ENCODE assay signal across 16 cellular contexts in genomic region chr13:29937379-29937778, GRCh38.
DNase-seq lines count a peak whose midpoint lies in the region; TF ChIP-seq lines count a peak whose summit lies in the region.
"Had no signal": no experiment of that assay in that cellular context is flagged by ENCODE, and none has a peak within 500 bp of the region (broad histone marks: within the 10 kb centered on the region; RNA-seq: fewer than 3 reads in every experiment).

No MANE protein-coding gene starts in this region.

- 0 out of 2 replicates have a peak, but pooled peaks cover 6% of the 10 kb centered on the region for H4K20me1 ChIP-seq in BLaER1

- BruUV-seq in Caco-2 (replicated peaks; lab: Mats Ljungman, UMichigan), result no TSS peak

- H3K36me3 ChIP-seq in BLaER1, result no peaks in the 10 kb centered on the region
- H3K36me3 ChIP-seq in CD4-positive, alpha-beta memory T cell (ENCODE audit: insufficient read depth, low read length), result no peaks in the 10 kb centered on the region
- no peaks in the 10 kb centered on the region for H3K36me3 ChIP-seq in effector memory CD4-positive, alpha-beta T cell (ENCODE audit: control insufficient read depth, insufficient read depth, low read length)
- no peaks in the 10 kb centered on the region for H3K36me3 ChIP-seq in Caco-2 (ENCODE audit: control insufficient read depth, insufficient read depth, low read length)

- H3K9me3 Mint-ChIP-seq in activated CD4-positive, alpha-beta memory T cell treated with anti-CD3 and anti-CD28 coated beads, Interleukin-2, amount 10 ng/mL, durations not matched to agents 7 days and 5 days, result no peaks in the 10 kb centered on the region
- H3K9me3 Mint-ChIP-seq in activated CD4-positive, alpha-beta memory T cell treated with anti-CD3 and anti-CD28 coated beads for 36 hours, result no peaks in the 10 kb centered on the region
- H3K9me3 Mint-ChIP-seq in CD4-positive, alpha-beta memory T cell, result no peaks in the 10 kb centered on the region
- no peaks in the 10 kb centered on the region for H3K9me3 Mint-ChIP-seq in Caco-2 (ENCODE audit: unreplicated experiment)
- H3K9me3 Mint-ChIP-seq: CD14-positive monocyte had no signal

- DNase-seq in activated CD4-positive, alpha-beta memory T cell treated with anti-CD3 and anti-CD28 coated beads, Interleukin-2, amount 10 ng/mL, durations not matched to agents 7 days and 5 days, result no peak
- DNase-seq in activated CD4-positive, alpha-beta memory T cell treated with anti-CD3 and anti-CD28 coated beads for 36 hours, result no peak
- DNase-seq in CD4-positive, alpha-beta memory T cell, result no peak
- no peak for DNase-seq in effector memory CD4-positive, alpha-beta T cell
- DNase-seq in activated gamma-delta T cell treated with Interleukin-2 at 50 U/mL for 16 hours, result no peak
- DNase-seq in Caco-2, result no peak
- DNase-seq: GDM1, GOT3, KBM-7, MV-4-11, NCI-H1930, NCI-H748 treated with DMSO at 0.1 percent for 48 hours, SIG-M5 had no signal

- peak overlapping the region; percentile 86 for H3K4me3 Mint-ChIP-seq in activated CD4-positive, alpha-beta memory T cell treated with anti-CD3 and anti-CD28 coated beads, Interleukin-2, amount 10 ng/mL, durations not matched to agents 7 days and 5 days
- no peak overlapping the region for H3K4me3 Mint-ChIP-seq in activated CD4-positive, alpha-beta memory T cell treated with anti-CD3 and anti-CD28 coated beads for 36 hours
- peak overlapping the region; percentile 86 to 96 (median 94) for H3K4me3 Mint-ChIP-seq in CD4-positive, alpha-beta memory T cell
- no peak overlapping the region for H3K4me3 Mint-ChIP-seq in Caco-2 (ENCODE audit: unreplicated experiment)

- POLR2A ChIA-PET in activated CD4-positive, alpha-beta memory T cell treated with anti-CD3 and anti-CD28 coated beads, Interleukin-2, amount 10 ng/mL, durations not matched to agents 7 days and 5 days (lab: Charles Lee), result interaction anchor here (0.8 to 5.4 kb wide), 11 partner anchors 13 to 342 kb away, joined by 3 to 103 read pairs (median 21); partner anchors contain the start of genes SLC7A1 and UBL3
- POLR2A ChIA-PET in activated CD4-positive, alpha-beta memory T cell treated with anti-CD3 and anti-CD28 coated beads for 36 hours (lab: Charles Lee), result interaction anchor here (1.0 kb wide), 1 partner anchor 16 kb away, joined by 3 read pairs; no protein-coding TSS in a partner anchor
- POLR2A ChIA-PET in CD4-positive, alpha-beta memory T cell (lab: Charles Lee; ENCODE audit: partially characterized antibody), result interaction anchor here (1.0 to 10.2 kb wide), 17 partner anchors 13 to 679 kb away, joined by 3 to 263 read pairs (median 16); partner anchors contain the start of genes SLC7A1, UBL3 and USPL1
- POLR2A ChIA-PET in Caco-2 (lab: Charles Lee), result no interaction called here

- peak overlapping the region; percentile 81 for H3K4me2 ChIP-seq in BLaER1

- no peak overlapping the region for H3K27ac ChIP-seq in BLaER1
- H3K27ac ChIP-seq in CD4-positive, alpha-beta memory T cell (ENCODE audit: low read depth, low read length), result peak overlapping the region; percentile 59
- H3K27ac ChIP-seq in effector memory CD4-positive, alpha-beta T cell (ENCODE audit: insufficient read depth, low read length, poor library complexity, severe bottlenecking), result peak overlapping the region; percentile 55

- CTCF ChIA-PET in activated CD4-positive, alpha-beta memory T cell treated with anti-CD3 and anti-CD28 coated beads, Interleukin-2, amount 10 ng/mL, durations not matched to agents 7 days and 5 days (lab: Charles Lee), result interaction anchor here (1.0 to 8.0 kb wide), 7 partner anchors 13 to 195 kb away, joined by 3 to 118 read pairs (median 43); partner anchors contain the start of gene UBL3
- CTCF ChIA-PET in activated CD4-positive, alpha-beta memory T cell treated with anti-CD3 and anti-CD28 coated beads for 36 hours (lab: Charles Lee), result interaction anchor here (0.7 to 6.1 kb wide), 5 partner anchors 9 to 176 kb away, joined by 3 to 72 read pairs (median 7); no protein-coding TSS in a partner anchor
- CTCF ChIA-PET in CD4-positive, alpha-beta memory T cell (lab: Charles Lee; ENCODE audit: partially characterized antibody), result interaction anchor here (1.0 to 12.7 kb wide), 14 partner anchors 12 to 429 kb away, joined by 3 to 258 read pairs (median 17); partner anchors contain the start of gene UBL3
- CTCF ChIA-PET in Caco-2 (lab: Charles Lee), result interaction anchor here (4.3 kb wide), 1 partner anchor 13 kb away, joined by 18 read pairs; no protein-coding TSS in a partner anchor

- H3K27me3 ChIP-seq in BLaER1 (no peaks in the 10 kb centered on the region), Caco-2 (replicated peaks; ENCODE audit: control insufficient read depth, insufficient read depth, low read length) (no peaks in the 10 kb centered on the region)
- no peaks in the 10 kb centered on the region for H3K27me3 ChIP-seq in CD4-positive, alpha-beta memory T cell (ENCODE audit: insufficient read depth, low read length)
- H3K27me3 ChIP-seq in effector memory CD4-positive, alpha-beta T cell (replicated peaks; ENCODE audit: control insufficient read depth, insufficient read depth, low read length, poor library complexity, severe bottlenecking), result no peaks in the 10 kb centered on the region

- H3K27ac Mint-ChIP-seq in activated CD4-positive, alpha-beta memory T cell treated with anti-CD3 and anti-CD28 coated beads, Interleukin-2, amount 10 ng/mL, durations not matched to agents 7 days and 5 days, result peak overlapping the region; percentile 95
- no peak overlapping the region for H3K27ac Mint-ChIP-seq in activated CD4-positive, alpha-beta memory T cell treated with anti-CD3 and anti-CD28 coated beads for 36 hours
- peak overlapping the region; percentile 86 to 97 (median 92) for H3K27ac Mint-ChIP-seq in CD4-positive, alpha-beta memory T cell
- H3K27ac Mint-ChIP-seq in Caco-2 (ENCODE audit: unreplicated experiment), result no peak overlapping the region
- H3K27ac Mint-ChIP-seq: CD14-positive monocyte had no signal

- peaks cover 57% of the 10 kb centered on the region for H3K4me1 Mint-ChIP-seq in activated CD4-positive, alpha-beta memory T cell treated with anti-CD3 and anti-CD28 coated beads, Interleukin-2, amount 10 ng/mL, durations not matched to agents 7 days and 5 days
- peaks cover 54% of the 10 kb centered on the region for H3K4me1 Mint-ChIP-seq in activated CD4-positive, alpha-beta memory T cell treated with anti-CD3 and anti-CD28 coated beads for 36 hours (ENCODE audit: low read depth)
- H3K4me1 Mint-ChIP-seq in CD4-positive, alpha-beta memory T cell, result peaks cover 57 to 96% (median 76%) of the 10 kb centered on the region in 4 donors
- H3K4me1 Mint-ChIP-seq in Caco-2 (ENCODE audit: low read depth, unreplicated experiment), result peaks cover 5% of the 10 kb centered on the region

- H3K27me3 Mint-ChIP-seq in activated CD4-positive, alpha-beta memory T cell treated with anti-CD3 and anti-CD28 coated beads, Interleukin-2, amount 10 ng/mL, durations not matched to agents 7 days and 5 days, result no peaks in the 10 kb centered on the region
- no peaks in the 10 kb centered on the region for H3K27me3 Mint-ChIP-seq in activated CD4-positive, alpha-beta memory T cell treated with anti-CD3 and anti-CD28 coated beads for 36 hours
- no peaks in the 10 kb centered on the region for H3K27me3 Mint-ChIP-seq in CD4-positive, alpha-beta memory T cell
- H3K27me3 Mint-ChIP-seq in Caco-2 (ENCODE audit: insufficient read depth, unreplicated experiment), result no peaks in the 10 kb centered on the region

- no peaks in the 10 kb centered on the region for H3K9me3 ChIP-seq in BLaER1
- H3K9me3 ChIP-seq in CD4-positive, alpha-beta memory T cell (ENCODE audit: control insufficient read depth in 1 of 2, low read length in 2 of 2), result no peaks in the 10 kb centered on the region
- no peaks in the 10 kb centered on the region for H3K9me3 ChIP-seq in effector memory CD4-positive, alpha-beta T cell (ENCODE audit: control insufficient read depth, low read length)
- no peaks in the 10 kb centered on the region for H3K9me3 ChIP-seq in Caco-2

- no peak for TF ChIP-seq CTCF in Caco-2 (IDR thresholded peaks at IDR 0.05; ENCODE audit: insufficient read depth in 1 of 2, low read depth in 1 of 2, low read length in 1 of 2, severe bottlenecking in 1 of 2, unreplicated experiment in 1 of 2)

- H3K4me3 ChIP-seq in BLaER1 (no peak overlapping the region), Caco-2 (ENCODE audit: low read depth, low read length) (no peak overlapping the region)
- H3K4me3 ChIP-seq in CD4-positive, alpha-beta memory T cell (ENCODE audit: low read length in 2 of 2), result peak overlapping the region in 1 of 2 donors; percentile 72
- peak overlapping the region; percentile 43 for H3K4me3 ChIP-seq in effector memory CD4-positive, alpha-beta T cell (ENCODE audit: insufficient read depth, low read depth, low read length, poor library complexity, severe bottlenecking)
- H3K4me3 ChIP-seq: GM12878 had no signal

- H3K4me1 ChIP-seq in BLaER1, result peaks cover 41% of the 10 kb centered on the region
- H3K4me1 ChIP-seq in CD4-positive, alpha-beta memory T cell (ENCODE audit: insufficient read depth, low read length), result peaks cover 78% of the 10 kb centered on the region
- H3K4me1 ChIP-seq in effector memory CD4-positive, alpha-beta T cell (ENCODE audit: control insufficient read depth, insufficient read depth, low read length, poor library complexity, severe bottlenecking), result peaks cover 41% of the 10 kb centered on the region
- H3K4me1 ChIP-seq in Caco-2, result no peaks in the 10 kb centered on the region

- H3K9ac ChIP-seq in BLaER1, result no peak overlapping the region

- H3K36me3 Mint-ChIP-seq in activated CD4-positive, alpha-beta memory T cell treated with anti-CD3 and anti-CD28 coated beads, Interleukin-2, amount 10 ng/mL, durations not matched to agents 7 days and 5 days (ENCODE audit: low read depth), result peaks cover 16% of the 10 kb centered on the region
- H3K36me3 Mint-ChIP-seq in activated CD4-positive, alpha-beta memory T cell treated with anti-CD3 and anti-CD28 coated beads for 36 hours, result no peaks in the 10 kb centered on the region
- H3K36me3 Mint-ChIP-seq in CD4-positive, alpha-beta memory T cell, result peaks cover 6 to 33% of the 10 kb centered on the region in 2 donors
- H3K36me3 Mint-ChIP-seq in Caco-2 (ENCODE audit: insufficient read depth, unreplicated experiment), result no peaks in the 10 kb centered on the region
- H3K36me3 Mint-ChIP-seq: CD14-positive monocyte had no signal

- intact Hi-C loops in activated CD4-positive, alpha-beta memory T cell treated with anti-CD3 and anti-CD28 coated beads for 36 hours (cut with micrococcal nuclease), result loop anchor here (5.0 kb wide), 4 partner anchors 180 to 1225 kb away; partner anchors contain the start of genes HMGB1 and HSPH1
- intact Hi-C loops in CD4-positive, alpha-beta memory T cell (cut with micrococcal nuclease), result loop anchor here (1.0 to 10.0 kb wide), 4 partner anchors 166 to 677 kb away; partner anchors contain the start of gene USPL1
- intact Hi-C loops in Caco-2 (cut with micrococcal nuclease; ENCODE audit: unreplicated experiment), result no loop called here

Comparison
In these comparisons a context has a peak if more than half of its experiments do, and no peak if none do; other contexts are left out.
1. H3K27ac Mint-ChIP-seq: peak in activated CD4-positive, alpha-beta memory T cell treated with anti-CD3 and anti-CD28 coated beads, Interleukin-2, amount 10 ng/mL, durations not matched to agents 7 days and 5 days (single experiment) and CD4-positive, alpha-beta memory T cell (7 of 7); none in activated CD4-positive, alpha-beta memory T cell treated with anti-CD3 and anti-CD28 coated beads for 36 hours (single experiment) and Caco-2 (single experiment).
2. H3K4me3 Mint-ChIP-seq: peak in activated CD4-positive, alpha-beta memory T cell treated with anti-CD3 and anti-CD28 coated beads, Interleukin-2, amount 10 ng/mL, durations not matched to agents 7 days and 5 days (single experiment) and CD4-positive, alpha-beta memory T cell (8 of 8); none in activated CD4-positive, alpha-beta memory T cell treated with anti-CD3 and anti-CD28 coated beads for 36 hours (single experiment) and Caco-2 (single experiment).